28 cellular contexts compared by ENCODE assay signal in genomic region chr14:77908847-77909246, GRCh38.
"Had no signal": no experiment of that assay in that cellular context is flagged by ENCODE, and none has a peak within 500 bp of the region (broad histone marks: within the 10 kb centered on the region; RNA-seq: fewer than 3 reads in every experiment).

No MANE protein-coding gene starts in this region.

- H3K4me1 ChIP-seq: breast epithelium, testis, transverse colon had no signal

- H3K36me3 Mint-ChIP-seq: natural killer cell treated with Interleukin-12 subunit alpha and Interleukin-12 subunit beta and Interleukin-15 and Interleukin-18, amount 100 ng/mL, for 72 hours had no signal

- H3K9me3 ChIP-seq: breast epithelium, gastrocnemius medialis, mucosa of descending colon, testis, transverse colon had no signal

- H3K4me3 ChIP-seq: breast epithelium, gastrocnemius medialis, mucosa of descending colon, skin epidermis, testis, transverse colon had no signal

- H3K9me3 Mint-ChIP-seq: activated T-helper 1 cell treated with anti-CD3 and anti-CD28 coated beads, Interleukin-12 subunit alpha, Interleukin-12 subunit beta, Interleukin-2, Interleukin-4 antibody, amounts not matched to agents 30 ng/mL and 10 ng/mL and 1 ng/mL, durations not matched to agents 14 hours and 24 hours and 36 hours; central memory CD8-positive, alpha-beta T cell; dendritic cell treated with granulocyte-macrophage colony-stimulating factor and Interleukin-4, amounts not matched to agents 40 ng/mL and 50 ng/mL, for 4 days; natural killer cell treated with Interleukin-12 subunit alpha and Interleukin-12 subunit beta and Interleukin-15 and Interleukin-18, amount 100 ng/mL, for 72 hours; T-helper 1 cell treated with Interleukin-12 subunit alpha and Interleukin-12 subunit beta and Interleukin-4 antibody, amounts not matched to agents 30 μg/mL and 1 μg/mL, for 36 hours had no signal

- ATAC-seq: gastrocnemius medialis; left cardiac atrium; left ventricle myocardium superior; mucosa of descending colon; natural killer cell treated with Interleukin-12 subunit alpha and Interleukin-12 subunit beta and Interleukin-15 and Interleukin-18, amount 100 ng/mL, for 72 hours; sciatic nerve; stimulated activated naive CD8-positive, alpha-beta T cell treated with anti-CD3 and anti-CD28 coated beads, Interleukin-15, Interleukin-2, amounts not matched to agents 100 U/mL and 50 U/mL, for 24 hours had no signal

- H3K27ac Mint-ChIP-seq: activated T-helper 1 cell treated with anti-CD3 and anti-CD28 coated beads, Interleukin-12 subunit alpha, Interleukin-12 subunit beta, Interleukin-2, Interleukin-4 antibody, amounts not matched to agents 30 ng/mL and 10 ng/mL and 1 ng/mL, durations not matched to agents 14 hours and 24 hours and 36 hours; dendritic cell treated with granulocyte-macrophage colony-stimulating factor and Interleukin-4, amounts not matched to agents 40 ng/mL and 50 ng/mL, for 4 days; natural killer cell treated with Interleukin-12 subunit alpha and Interleukin-12 subunit beta and Interleukin-15 and Interleukin-18, amount 100 ng/mL, for 72 hours; progenitor cell of endocrine pancreas; T-helper 1 cell treated with Interleukin-12 subunit alpha and Interleukin-12 subunit beta and Interleukin-4 antibody, amounts not matched to agents 30 μg/mL and 1 μg/mL, for 36 hours had no signal

- DNase-seq: activated CD4-positive, alpha-beta T cell treated with anti-CD3 and anti-CD28 coated beads for 48 hours; activated CD8-positive, alpha-beta memory T cell treated with anti-CD3 and anti-CD28 coated beads, Interleukin-2, amount 50 U/mL, for 4 hours; activated effector memory CD4-positive, alpha-beta T cell treated with anti-CD3 and anti-CD28 coated beads, Interleukin-2, amount 50 U/mL, for 16 hours; activated naive CD4-positive, alpha-beta T cell treated with anti-CD3 and anti-CD28 coated beads, Interleukin-2, amount 50 U/mL, for 16 hours; activated T-cell treated with anti-CD3 and anti-CD28 coated beads, Interleukin-2, amount 50 U/mL, for 1 hour; gastrocnemius medialis; glutamatergic neuron; hippocampal formation; left cardiac atrium; left ventricle myocardium superior; mucosa of descending colon; stimulated activated CD4-positive, alpha-beta T cell treated with anti-CD3 and anti-CD28 coated beads, Interleukin-12 subunit alpha, Interleukin-12 subunit beta, amount 100 ng/mL, for 4 hours; stimulated activated CD4-positive, alpha-beta T cell treated with anti-CD3 and anti-CD28 coated beads, Interleukin-4, amount 100 ng/mL, for 1 hour; stimulated activated naive CD8-positive, alpha-beta T cell treated with anti-CD3 and anti-CD28 coated beads, Interleukin-15, Interleukin-2, amounts not matched to agents 100 U/mL and 50 U/mL, for 24 hours; testis; transverse colon had no signal

- FAIRE-seq: keratinocyte had no signal

- H3K27me3 ChIP-seq: breast epithelium, gastrocnemius medialis, testis, transverse colon had no signal

- H3K27me3 Mint-ChIP-seq: central memory CD8-positive, alpha-beta T cell; dendritic cell treated with granulocyte-macrophage colony-stimulating factor and Interleukin-4, amounts not matched to agents 40 ng/mL and 50 ng/mL, for 4 days; natural killer cell treated with Interleukin-12 subunit alpha and Interleukin-12 subunit beta and Interleukin-15 and Interleukin-18, amount 100 ng/mL, for 72 hours had no signal

- H3K36me3 ChIP-seq: breast epithelium, transverse colon had no signal

- H3K27ac ChIP-seq: breast epithelium, epithelial cell of prostate, gastrocnemius medialis, skin epidermis, testis, transverse colon, VCaP had no signal

- H3K4me3 Mint-ChIP-seq: activated T-helper 1 cell treated with anti-CD3 and anti-CD28 coated beads, Interleukin-12 subunit alpha, Interleukin-12 subunit beta, Interleukin-2, Interleukin-4 antibody, amounts not matched to agents 30 ng/mL and 10 ng/mL and 1 ng/mL, durations not matched to agents 14 hours and 24 hours and 36 hours; central memory CD8-positive, alpha-beta T cell; dendritic cell treated with granulocyte-macrophage colony-stimulating factor and Interleukin-4, amounts not matched to agents 40 ng/mL and 50 ng/mL, for 4 days; natural killer cell treated with Interleukin-12 subunit alpha and Interleukin-12 subunit beta and Interleukin-15 and Interleukin-18, amount 100 ng/mL, for 72 hours; T-helper 1 cell treated with Interleukin-12 subunit alpha and Interleukin-12 subunit beta and Interleukin-4 antibody, amounts not matched to agents 30 μg/mL and 1 μg/mL, for 36 hours had no signal
